In the genomic region with DNA sequence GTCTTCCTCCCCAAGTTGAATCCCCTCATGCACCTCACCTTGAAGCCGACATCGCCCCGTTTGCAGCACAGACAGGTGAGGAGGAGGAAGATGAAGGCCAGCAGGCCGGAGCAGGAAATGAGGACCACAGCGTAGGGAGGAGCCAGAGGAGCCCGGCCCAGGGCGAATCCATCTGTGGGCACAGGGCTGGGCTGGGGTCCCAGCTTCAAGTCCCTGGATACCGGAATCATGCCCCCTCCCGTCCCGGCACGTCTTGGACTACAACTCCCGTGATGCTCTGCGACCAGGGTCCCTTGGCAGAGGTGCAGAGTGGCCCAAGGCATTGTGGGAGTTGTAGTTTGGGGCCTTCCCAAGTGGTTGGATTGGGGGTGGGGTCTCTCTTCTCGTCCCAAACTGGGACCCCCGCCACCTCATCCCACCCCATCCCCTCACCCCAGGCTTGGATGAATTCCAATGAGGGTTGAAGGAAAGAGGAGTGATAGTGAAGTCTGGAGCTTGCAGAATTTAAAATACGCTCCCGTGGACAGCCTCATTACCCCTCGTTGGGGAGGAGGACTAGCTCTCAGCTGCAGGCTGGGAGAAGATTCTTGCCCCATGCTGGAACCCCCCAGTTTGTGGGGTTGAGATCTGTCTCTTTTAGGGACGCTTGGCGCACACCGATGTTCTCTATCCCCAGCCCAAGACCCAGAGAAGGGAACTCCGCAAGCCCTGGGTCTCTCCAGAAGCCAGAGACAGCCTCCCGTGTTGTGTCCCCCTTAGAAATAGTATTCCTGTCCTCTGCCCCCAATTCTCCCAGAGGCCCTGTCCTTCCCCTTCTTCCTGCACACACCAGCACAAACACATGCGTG, we compare ENCODE assay signal across 1 cellular context.
TF ChIP-seq lines count a peak whose summit lies in the region.

No MANE protein-coding gene starts in this region.

TF ChIP-seq in HEK293, 187 proteins besides CTCF, POLR2A, EP300 and RAD21 (continued from another document and continues in another):
- TF ChIP-seq, protein P1, sequence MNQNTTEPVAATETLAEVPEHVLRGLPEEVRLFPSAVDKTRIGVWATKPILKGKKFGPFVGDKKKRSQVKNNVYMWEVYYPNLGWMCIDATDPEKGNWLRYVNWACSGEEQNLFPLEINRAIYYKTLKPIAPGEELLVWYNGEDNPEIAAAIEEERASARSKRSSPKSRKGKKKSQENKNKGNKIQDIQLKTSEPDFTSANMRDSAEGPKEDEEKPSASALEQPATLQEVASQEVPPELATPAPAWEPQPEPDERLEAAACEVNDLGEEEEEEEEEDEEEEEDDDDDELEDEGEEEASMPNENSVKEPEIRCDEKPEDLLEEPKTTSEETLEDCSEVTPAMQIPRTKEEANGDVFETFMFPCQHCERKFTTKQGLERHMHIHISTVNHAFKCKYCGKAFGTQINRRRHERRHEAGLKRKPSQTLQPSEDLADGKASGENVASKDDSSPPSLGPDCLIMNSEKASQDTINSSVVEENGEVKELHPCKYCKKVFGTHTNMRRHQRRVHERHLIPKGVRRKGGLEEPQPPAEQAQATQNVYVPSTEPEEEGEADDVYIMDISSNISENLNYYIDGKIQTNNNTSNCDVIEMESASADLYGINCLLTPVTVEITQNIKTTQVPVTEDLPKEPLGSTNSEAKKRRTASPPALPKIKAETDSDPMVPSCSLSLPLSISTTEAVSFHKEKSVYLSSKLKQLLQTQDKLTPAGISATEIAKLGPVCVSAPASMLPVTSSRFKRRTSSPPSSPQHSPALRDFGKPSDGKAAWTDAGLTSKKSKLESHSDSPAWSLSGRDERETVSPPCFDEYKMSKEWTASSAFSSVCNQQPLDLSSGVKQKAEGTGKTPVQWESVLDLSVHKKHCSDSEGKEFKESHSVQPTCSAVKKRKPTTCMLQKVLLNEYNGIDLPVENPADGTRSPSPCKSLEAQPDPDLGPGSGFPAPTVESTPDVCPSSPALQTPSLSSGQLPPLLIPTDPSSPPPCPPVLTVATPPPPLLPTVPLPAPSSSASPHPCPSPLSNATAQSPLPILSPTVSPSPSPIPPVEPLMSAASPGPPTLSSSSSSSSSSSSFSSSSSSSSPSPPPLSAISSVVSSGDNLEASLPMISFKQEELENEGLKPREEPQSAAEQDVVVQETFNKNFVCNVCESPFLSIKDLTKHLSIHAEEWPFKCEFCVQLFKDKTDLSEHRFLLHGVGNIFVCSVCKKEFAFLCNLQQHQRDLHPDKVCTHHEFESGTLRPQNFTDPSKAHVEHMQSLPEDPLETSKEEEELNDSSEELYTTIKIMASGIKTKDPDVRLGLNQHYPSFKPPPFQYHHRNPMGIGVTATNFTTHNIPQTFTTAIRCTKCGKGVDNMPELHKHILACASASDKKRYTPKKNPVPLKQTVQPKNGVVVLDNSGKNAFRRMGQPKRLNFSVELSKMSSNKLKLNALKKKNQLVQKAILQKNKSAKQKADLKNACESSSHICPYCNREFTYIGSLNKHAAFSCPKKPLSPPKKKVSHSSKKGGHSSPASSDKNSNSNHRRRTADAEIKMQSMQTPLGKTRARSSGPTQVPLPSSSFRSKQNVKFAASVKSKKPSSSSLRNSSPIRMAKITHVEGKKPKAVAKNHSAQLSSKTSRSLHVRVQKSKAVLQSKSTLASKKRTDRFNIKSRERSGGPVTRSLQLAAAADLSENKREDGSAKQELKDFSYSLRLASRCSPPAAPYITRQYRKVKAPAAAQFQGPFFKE (tag by site-specific recombination; IDR thresholded peaks at IDR 0.05; ENCODE audit: borderline replicate concordance), result no peak
- TF ChIP-seq ZNF239 (tag by site-specific recombination; IDR thresholded peaks at IDR 0.05), result no peak
- TF ChIP-seq, protein P2, sequence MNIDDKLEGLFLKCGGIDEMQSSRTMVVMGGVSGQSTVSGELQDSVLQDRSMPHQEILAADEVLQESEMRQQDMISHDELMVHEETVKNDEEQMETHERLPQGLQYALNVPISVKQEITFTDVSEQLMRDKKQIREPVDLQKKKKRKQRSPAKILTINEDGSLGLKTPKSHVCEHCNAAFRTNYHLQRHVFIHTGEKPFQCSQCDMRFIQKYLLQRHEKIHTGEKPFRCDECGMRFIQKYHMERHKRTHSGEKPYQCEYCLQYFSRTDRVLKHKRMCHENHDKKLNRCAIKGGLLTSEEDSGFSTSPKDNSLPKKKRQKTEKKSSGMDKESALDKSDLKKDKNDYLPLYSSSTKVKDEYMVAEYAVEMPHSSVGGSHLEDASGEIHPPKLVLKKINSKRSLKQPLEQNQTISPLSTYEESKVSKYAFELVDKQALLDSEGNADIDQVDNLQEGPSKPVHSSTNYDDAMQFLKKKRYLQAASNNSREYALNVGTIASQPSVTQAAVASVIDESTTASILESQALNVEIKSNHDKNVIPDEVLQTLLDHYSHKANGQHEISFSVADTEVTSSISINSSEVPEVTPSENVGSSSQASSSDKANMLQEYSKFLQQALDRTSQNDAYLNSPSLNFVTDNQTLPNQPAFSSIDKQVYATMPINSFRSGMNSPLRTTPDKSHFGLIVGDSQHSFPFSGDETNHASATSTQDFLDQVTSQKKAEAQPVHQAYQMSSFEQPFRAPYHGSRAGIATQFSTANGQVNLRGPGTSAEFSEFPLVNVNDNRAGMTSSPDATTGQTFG (tag by site-specific recombination; IDR thresholded peaks at IDR 0.05; ENCODE audit: borderline replicate concordance), result no peak
- TF ChIP-seq, protein P3, sequence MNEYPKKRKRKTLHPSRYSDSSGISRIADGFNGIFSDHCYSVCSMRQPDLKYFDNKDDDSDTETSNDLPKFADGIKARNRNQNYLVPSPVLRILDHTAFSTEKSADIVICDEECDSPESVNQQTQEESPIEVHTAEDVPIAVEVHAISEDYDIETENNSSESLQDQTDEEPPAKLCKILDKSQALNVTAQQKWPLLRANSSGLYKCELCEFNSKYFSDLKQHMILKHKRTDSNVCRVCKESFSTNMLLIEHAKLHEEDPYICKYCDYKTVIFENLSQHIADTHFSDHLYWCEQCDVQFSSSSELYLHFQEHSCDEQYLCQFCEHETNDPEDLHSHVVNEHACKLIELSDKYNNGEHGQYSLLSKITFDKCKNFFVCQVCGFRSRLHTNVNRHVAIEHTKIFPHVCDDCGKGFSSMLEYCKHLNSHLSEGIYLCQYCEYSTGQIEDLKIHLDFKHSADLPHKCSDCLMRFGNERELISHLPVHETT (tag by site-specific recombination; IDR thresholded peaks at IDR 0.05), result no peak
- TF ChIP-seq, protein P4, sequence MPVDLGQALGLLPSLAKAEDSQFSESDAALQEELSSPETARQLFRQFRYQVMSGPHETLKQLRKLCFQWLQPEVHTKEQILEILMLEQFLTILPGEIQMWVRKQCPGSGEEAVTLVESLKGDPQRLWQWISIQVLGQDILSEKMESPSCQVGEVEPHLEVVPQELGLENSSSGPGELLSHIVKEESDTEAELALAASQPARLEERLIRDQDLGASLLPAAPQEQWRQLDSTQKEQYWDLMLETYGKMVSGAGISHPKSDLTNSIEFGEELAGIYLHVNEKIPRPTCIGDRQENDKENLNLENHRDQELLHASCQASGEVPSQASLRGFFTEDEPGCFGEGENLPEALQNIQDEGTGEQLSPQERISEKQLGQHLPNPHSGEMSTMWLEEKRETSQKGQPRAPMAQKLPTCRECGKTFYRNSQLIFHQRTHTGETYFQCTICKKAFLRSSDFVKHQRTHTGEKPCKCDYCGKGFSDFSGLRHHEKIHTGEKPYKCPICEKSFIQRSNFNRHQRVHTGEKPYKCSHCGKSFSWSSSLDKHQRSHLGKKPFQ (tag by site-specific recombination; IDR thresholded peaks at IDR 0.05), result no peak
- TF ChIP-seq ZNF211 (tag by site-specific recombination; IDR thresholded peaks at IDR 0.05; ENCODE audit: low read depth), result no peak
- TF ChIP-seq ZBTB1 (tag by site-specific recombination; IDR thresholded peaks at IDR 0.05), result no peak
- TF ChIP-seq, protein P5, sequence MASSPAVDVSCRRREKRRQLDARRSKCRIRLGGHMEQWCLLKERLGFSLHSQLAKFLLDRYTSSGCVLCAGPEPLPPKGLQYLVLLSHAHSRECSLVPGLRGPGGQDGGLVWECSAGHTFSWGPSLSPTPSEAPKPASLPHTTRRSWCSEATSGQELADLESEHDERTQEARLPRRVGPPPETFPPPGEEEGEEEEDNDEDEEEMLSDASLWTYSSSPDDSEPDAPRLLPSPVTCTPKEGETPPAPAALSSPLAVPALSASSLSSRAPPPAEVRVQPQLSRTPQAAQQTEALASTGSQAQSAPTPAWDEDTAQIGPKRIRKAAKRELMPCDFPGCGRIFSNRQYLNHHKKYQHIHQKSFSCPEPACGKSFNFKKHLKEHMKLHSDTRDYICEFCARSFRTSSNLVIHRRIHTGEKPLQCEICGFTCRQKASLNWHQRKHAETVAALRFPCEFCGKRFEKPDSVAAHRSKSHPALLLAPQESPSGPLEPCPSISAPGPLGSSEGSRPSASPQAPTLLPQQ (tag by site-specific recombination; IDR thresholded peaks at IDR 0.05), result no peak
- TF ChIP-seq ZNF266 (tag by site-specific recombination; IDR thresholded peaks at IDR 0.05; ENCODE audit: low read depth), result no peak
- TF ChIP-seq, protein P6, sequence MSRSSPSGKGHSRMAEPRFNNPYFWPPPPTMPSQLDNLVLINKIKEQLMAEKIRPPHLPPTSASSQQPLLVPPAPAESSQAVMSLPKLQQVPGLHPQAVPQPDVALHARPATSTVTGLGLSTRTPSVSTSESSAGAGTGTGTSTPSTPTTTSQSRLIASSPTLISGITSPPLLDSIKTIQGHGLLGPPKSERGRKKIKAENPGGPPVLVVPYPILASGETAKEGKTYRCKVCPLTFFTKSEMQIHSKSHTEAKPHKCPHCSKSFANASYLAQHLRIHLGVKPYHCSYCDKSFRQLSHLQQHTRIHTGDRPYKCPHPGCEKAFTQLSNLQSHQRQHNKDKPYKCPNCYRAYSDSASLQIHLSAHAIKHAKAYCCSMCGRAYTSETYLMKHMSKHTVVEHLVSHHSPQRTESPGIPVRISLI (tag by site-specific recombination; IDR thresholded peaks at IDR 0.05), result no peak
- TF ChIP-seq, protein P7, sequence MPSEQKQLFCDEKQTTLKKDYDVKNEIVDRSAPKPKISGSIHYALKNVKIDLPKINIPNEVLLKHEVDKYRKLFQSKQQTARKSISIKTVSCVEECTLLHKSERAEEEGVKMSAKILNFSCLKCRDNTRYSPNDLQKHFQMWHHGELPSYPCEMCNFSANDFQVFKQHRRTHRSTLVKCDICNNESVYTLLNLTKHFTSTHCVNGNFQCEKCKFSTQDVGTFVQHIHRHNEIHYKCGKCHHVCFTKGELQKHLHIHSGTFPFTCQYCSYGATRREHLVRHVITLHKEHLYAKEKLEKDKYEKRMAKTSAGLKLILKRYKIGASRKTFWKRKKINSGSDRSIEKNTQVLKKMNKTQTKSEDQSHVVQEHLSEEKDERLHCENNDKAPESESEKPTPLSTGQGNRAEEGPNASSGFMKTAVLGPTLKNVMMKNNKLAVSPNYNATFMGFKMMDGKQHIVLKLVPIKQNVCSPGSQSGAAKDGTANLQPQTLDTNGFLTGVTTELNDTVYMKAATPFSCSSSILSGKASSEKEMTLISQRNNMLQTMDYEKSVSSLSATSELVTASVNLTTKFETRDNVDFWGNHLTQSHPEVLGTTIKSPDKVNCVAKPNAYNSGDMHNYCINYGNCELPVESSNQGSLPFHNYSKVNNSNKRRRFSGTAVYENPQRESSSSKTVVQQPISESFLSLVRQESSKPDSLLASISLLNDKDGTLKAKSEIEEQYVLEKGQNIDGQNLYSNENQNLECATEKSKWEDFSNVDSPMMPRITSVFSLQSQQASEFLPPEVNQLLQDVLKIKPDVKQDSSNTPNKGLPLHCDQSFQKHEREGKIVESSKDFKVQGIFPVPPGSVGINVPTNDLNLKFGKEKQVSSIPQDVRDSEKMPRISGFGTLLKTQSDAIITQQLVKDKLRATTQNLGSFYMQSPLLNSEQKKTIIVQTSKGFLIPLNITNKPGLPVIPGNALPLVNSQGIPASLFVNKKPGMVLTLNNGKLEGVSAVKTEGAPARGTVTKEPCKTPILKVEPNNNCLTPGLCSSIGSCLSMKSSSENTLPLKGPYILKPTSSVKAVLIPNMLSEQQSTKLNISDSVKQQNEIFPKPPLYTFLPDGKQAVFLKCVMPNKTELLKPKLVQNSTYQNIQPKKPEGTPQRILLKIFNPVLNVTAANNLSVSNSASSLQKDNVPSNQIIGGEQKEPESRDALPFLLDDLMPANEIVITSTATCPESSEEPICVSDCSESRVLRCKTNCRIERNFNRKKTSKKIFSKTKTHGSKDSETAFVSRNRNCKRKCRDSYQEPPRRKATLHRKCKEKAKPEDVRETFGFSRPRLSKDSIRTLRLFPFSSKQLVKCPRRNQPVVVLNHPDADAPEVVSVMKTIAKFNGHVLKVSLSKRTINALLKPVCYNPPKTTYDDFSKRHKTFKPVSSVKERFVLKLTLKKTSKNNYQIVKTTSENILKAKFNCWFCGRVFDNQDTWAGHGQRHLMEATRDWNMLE (tag by site-specific recombination; conservative IDR thresholded peaks at IDR 0.05; ENCODE audit: low read depth), result no peak
- no peak for TF ChIP-seq ZFP69B (tag by site-specific recombination; IDR thresholded peaks at IDR 0.05)
- no peak for TF ChIP-seq ZNF837 (tag by site-specific recombination; IDR thresholded peaks at IDR 0.05)
- TF ChIP-seq ZNF202 (tag by site-specific recombination; IDR thresholded peaks at IDR 0.05; ENCODE audit: borderline replicate concordance), result no peak
- TF ChIP-seq FEZF1 (tag by site-specific recombination; IDR thresholded peaks at IDR 0.05), result no peak
- TF ChIP-seq, protein P8, sequence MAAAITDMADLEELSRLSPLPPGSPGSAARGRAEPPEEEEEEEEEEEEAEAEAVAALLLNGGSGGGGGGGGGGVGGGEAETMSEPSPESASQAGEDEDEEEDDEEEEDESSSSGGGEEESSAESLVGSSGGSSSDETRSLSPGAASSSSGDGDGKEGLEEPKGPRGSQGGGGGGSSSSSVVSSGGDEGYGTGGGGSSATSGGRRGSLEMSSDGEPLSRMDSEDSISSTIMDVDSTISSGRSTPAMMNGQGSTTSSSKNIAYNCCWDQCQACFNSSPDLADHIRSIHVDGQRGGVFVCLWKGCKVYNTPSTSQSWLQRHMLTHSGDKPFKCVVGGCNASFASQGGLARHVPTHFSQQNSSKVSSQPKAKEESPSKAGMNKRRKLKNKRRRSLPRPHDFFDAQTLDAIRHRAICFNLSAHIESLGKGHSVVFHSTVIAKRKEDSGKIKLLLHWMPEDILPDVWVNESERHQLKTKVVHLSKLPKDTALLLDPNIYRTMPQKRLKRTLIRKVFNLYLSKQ (tag by site-specific recombination; IDR thresholded peaks at IDR 0.05; ENCODE audit: borderline replicate concordance), result no peak
- TF ChIP-seq ZNF423 (tag by site-specific recombination; IDR thresholded peaks at IDR 0.05), result no peak
- TF ChIP-seq KLF1 (tag by site-specific recombination; IDR thresholded peaks at IDR 0.05), result no peak
- TF ChIP-seq, protein P9, sequence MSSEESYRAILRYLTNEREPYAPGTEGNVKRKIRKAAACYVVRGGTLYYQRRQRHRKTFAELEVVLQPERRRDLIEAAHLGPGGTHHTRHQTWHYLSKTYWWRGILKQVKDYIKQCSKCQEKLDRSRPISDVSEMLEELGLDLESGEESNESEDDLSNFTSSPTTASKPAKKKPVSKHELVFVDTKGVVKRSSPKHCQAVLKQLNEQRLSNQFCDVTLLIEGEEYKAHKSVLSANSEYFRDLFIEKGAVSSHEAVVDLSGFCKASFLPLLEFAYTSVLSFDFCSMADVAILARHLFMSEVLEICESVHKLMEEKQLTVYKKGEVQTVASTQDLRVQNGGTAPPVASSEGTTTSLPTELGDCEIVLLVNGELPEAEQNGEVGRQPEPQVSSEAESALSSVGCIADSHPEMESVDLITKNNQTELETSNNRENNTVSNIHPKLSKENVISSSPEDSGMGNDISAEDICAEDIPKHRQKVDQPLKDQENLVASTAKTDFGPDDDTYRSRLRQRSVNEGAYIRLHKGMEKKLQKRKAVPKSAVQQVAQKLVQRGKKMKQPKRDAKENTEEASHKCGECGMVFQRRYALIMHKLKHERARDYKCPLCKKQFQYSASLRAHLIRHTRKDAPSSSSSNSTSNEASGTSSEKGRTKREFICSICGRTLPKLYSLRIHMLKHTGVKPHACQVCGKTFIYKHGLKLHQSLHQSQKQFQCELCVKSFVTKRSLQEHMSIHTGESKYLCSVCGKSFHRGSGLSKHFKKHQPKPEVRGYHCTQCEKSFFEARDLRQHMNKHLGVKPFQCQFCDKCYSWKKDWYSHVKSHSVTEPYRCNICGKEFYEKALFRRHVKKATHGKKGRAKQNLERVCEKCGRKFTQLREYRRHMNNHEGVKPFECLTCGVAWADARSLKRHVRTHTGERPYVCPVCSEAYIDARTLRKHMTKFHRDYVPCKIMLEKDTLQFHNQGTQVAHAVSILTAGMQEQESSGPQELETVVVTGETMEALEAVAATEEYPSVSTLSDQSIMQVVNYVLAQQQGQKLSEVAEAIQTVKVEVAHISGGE (tag by site-specific recombination; conservative IDR thresholded peaks at IDR 0.05; ENCODE audit: low read depth), result no peak; the same call in 1 of the 2 replicates
